ENCODE assay signal across 24 cellular contexts in the genomic region with DNA sequence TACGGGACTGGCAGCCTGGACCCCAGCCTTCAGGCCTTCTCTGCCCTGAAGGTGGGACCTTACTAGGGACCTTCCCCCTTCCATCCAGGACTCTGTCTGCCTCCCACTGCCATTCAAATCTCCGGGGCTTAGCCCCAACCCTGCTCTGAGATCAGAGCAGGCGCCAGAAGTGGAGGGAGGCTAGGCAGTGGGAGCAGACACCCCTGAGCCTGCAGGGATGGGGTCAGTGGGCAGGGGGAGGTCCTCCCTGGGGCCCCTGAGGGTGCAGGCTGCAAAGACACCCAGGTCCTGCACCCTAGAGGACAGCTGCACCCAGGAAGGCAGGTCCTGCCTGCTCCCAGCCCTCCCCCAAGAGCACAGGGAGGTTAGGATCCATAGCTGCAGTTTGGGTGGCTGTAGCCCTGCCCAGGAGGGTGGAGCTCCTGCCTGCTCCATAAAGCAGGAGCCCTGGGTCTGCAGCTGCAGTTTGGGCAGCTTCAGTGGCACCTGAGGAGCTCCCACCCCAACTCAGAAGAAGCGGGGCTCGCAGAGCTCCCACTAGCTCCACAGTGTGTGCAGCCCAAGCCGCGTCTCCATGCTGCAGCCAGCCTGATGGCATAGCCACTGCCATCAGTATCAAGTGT. TPM values are rescaled to one million over a fixed set of nuclear protein-coding genes. Genes with fewer than 3 reads are reported as not detected.
A peak's percentile ranks its signal among the peaks of the same experiment; 100 is the strongest.
DNase-seq lines count a peak whose midpoint lies in the region; ATAC-seq, FAIRE-seq and TF ChIP-seq lines count a peak whose summit lies in the region.
"Had no signal": no experiment of that assay in that cellular context is flagged by ENCODE, and none has a peak within 500 bp of the region (broad histone marks: within the 10 kb centered on the region; RNA-seq: fewer than 3 reads in every experiment).

No MANE protein-coding gene starts in this region.

- no peak for FAIRE-seq in A549 (lab: Jason Lieb, UNC)
- FAIRE-seq: D721Med, GM18507 had no signal

- no peak overlapping the region for H3K4ac ChIP-seq in mesenchymal stem cell (ENCODE audit: low read depth in 1 of 2, low read length in 2 of 2)

- H3K14ac ChIP-seq in mesenchymal stem cell (ENCODE audit: low read length in 2 of 2): no peak overlapping the region

- no peak for TF ChIP-seq RAD21 in A549 (conservative IDR thresholded peaks at IDR 0.05 in 1 of 2, IDR thresholded peaks at IDR 0.05 in 1 of 2)

- H4K8ac ChIP-seq in mesenchymal stem cell (ENCODE audit: low read length): no peak overlapping the region

- H2BK12ac ChIP-seq in mesenchymal stem cell (ENCODE audit: low read length in 2 of 2): no peak overlapping the region

- H3K79me1 ChIP-seq in mesenchymal stem cell (replicated peaks; ENCODE audit: low read length, poor library complexity, severe bottlenecking): no peaks in the 10 kb centered on the region

- H3K23ac ChIP-seq in mesenchymal stem cell (ENCODE audit: low read length in 2 of 2): no peak overlapping the region

- no peak overlapping the region for H3K4me3 ChIP-seq in A549
- no peak overlapping the region for H3K4me3 ChIP-seq in mesenchymal stem cell (ENCODE audit: insufficient read depth in 1 of 2, low read depth in 1 of 2, low read length in 2 of 2)
- no peak overlapping the region for H3K4me3 ChIP-seq in mucosa of descending colon
- H3K4me3 ChIP-seq in HAP-1: no peak overlapping the region
- H3K4me3 ChIP-seq in right atrium auricular region: no peak overlapping the region
- H3K4me3 ChIP-seq: BLaER1, Peyer's patch had no signal

- no peaks in the 10 kb centered on the region for H3K9me3 ChIP-seq in A549
- H3K9me3 ChIP-seq in mesenchymal stem cell (ENCODE audit: control insufficient read depth, low read length): no peaks in the 10 kb centered on the region
- no peaks in the 10 kb centered on the region for H3K9me3 ChIP-seq in mucosa of descending colon
- H3K9me3 ChIP-seq in HAP-1: no peaks in the 10 kb centered on the region
- no peaks in the 10 kb centered on the region for H3K9me3 ChIP-seq in right atrium auricular region
- H3K9me3 ChIP-seq: Peyer's patch had no signal

- peak; percentile 34 to 38; a peak in 2 of 6 replicates for ATAC-seq in A549
- peak; percentile 8 for ATAC-seq in foreskin keratinocyte
- ATAC-seq in mucosa of descending colon: no peak

- no peak overlapping the region for H2AK5ac ChIP-seq in mesenchymal stem cell (ENCODE audit: low read length, severe bottlenecking)

- no peak overlapping the region for H2BK5ac ChIP-seq in mesenchymal stem cell (ENCODE audit: low read depth, low read length, poor library complexity, severe bottlenecking)

- no peak for TF ChIP-seq EP300 in A549 (IDR thresholded peaks at IDR 0.05)

- DNase-seq in A549 (ENCODE audit: low read depth in 1 of 2, low spot score in 1 of 2): no peak
- no peak for DNase-seq in foreskin keratinocyte
- no peak for DNase-seq in mesenchymal stem cell
- DNase-seq in mucosa of descending colon: no peak
- DNase-seq in HAP-1 (ENCODE audit: low spot score in 2 of 2): no peak
- no peak for DNase-seq in right atrium auricular region (ENCODE audit: low spot score)
- no peak for DNase-seq in HT-29 (ENCODE audit: low spot score)
- DNase-seq: CD4-positive, alpha-beta T cell; H7; HFFc6; IMR-90; MM.1S; NCI-H1417; NCI-H1694; NCI-H2029 treated with DMSO at 0.1 percent for 48 hours; NCI-H2227 treated with DMSO at 0.1 percent for 48 hours; NCI-H69; Peyer's patch; SHP77 treated with DMSO at 0.1 percent for 48 hours had no signal

- POLR2A ChIA-PET in A549 (lab: Yijun Ruan, JAX): interaction anchor here (0.6 kb wide), 1 partner anchor 25 kb away, joined by 5 read pairs; no protein-coding TSS in a partner anchor

- 64% methylated on average over 3 of the region's 7 CpGs for WGBS in A549 (ENCODE audit: missing lambda C conversion rate)
- 93% methylated on average over 6 of the region's 7 CpGs for WGBS in mesenchymal stem cell

- intact Hi-C loops in mucosa of descending colon (cut with DNase I, micrococcal nuclease): no loop called here

- H3K27ac ChIP-seq in A549: no peak overlapping the region
- peak overlapping the region; percentile 73 for H3K27ac ChIP-seq in VCaP
- H3K27ac ChIP-seq in foreskin keratinocyte: no peak overlapping the region
- no peak overlapping the region for H3K27ac ChIP-seq in mesenchymal stem cell (ENCODE audit: low read length, poor library complexity, severe bottlenecking)
- H3K27ac ChIP-seq in right atrium auricular region: no peak overlapping the region
- H3K27ac ChIP-seq: BLaER1, KMS-11, Peyer's patch had no signal

- no peak overlapping the region for H2BK15ac ChIP-seq in mesenchymal stem cell (ENCODE audit: low read depth, poor library complexity, severe bottlenecking)

- in situ Hi-C loops in HAP-1 (cut with MboI; ENCODE audit: low sequenced_read_pairs): no loop called here

- no peak overlapping the region for H2AFZ ChIP-seq in mesenchymal stem cell (ENCODE audit: low read depth, low read length)

- H3K4me1 ChIP-seq in A549 (no peaks in the 10 kb centered on the region), foreskin keratinocyte (no peaks in the 10 kb centered on the region), mesenchymal stem cell (ENCODE audit: control insufficient read depth, insufficient read depth, low read depth, low read length) (no peaks in the 10 kb centered on the region), mucosa of descending colon (ENCODE audit: low read depth) (no peaks in the 10 kb centered on the region), HAP-1 (no peaks in the 10 kb centered on the region; the same call in 1 of the 2 replicates), right atrium auricular region (no peaks in the 10 kb centered on the region)
- H3K4me1 ChIP-seq: BLaER1, Peyer's patch had no signal

- H3K27me3 ChIP-seq in foreskin keratinocyte (peaks cover 2% of the 10 kb centered on the region), mesenchymal stem cell (ENCODE audit: control insufficient read depth in 1 of 2, insufficient read depth in 1 of 2, low read length in 2 of 2) (peaks cover 0 to 3% of the 10 kb centered on the region in 2 experiments), HAP-1 (ENCODE audit: low read depth) (no peaks in the 10 kb centered on the region), right atrium auricular region (no peaks in the 10 kb centered on the region)
- H3K27me3 ChIP-seq: BLaER1, Peyer's patch had no signal

- H3K9ac ChIP-seq in mesenchymal stem cell (ENCODE audit: low read length): no peak overlapping the region
- H3K9ac ChIP-seq: BLaER1, KMS-11 had no signal

- TF ChIP-seq CTCF in A549 (IDR thresholded peaks at IDR 0.05) (no peak), VCaP (conservative IDR thresholded peaks at IDR 0.05) (no peak), foreskin keratinocyte (conservative IDR thresholded peaks at IDR 0.05) (no peak), mucosa of descending colon (IDR thresholded peaks at IDR 0.05) (no peak), right atrium auricular region (IDR thresholded peaks at IDR 0.05) (no peak)

- H3K36me3 ChIP-seq in mesenchymal stem cell (ENCODE audit: control insufficient read depth in 1 of 2, insufficient read depth in 2 of 2, low read depth in 1 of 2, low read length in 2 of 2) (no peaks in the 10 kb centered on the region), mucosa of descending colon (ENCODE audit: low read depth) (no peaks in the 10 kb centered on the region), HAP-1 (replicated peaks) (no peaks in the 10 kb centered on the region), right atrium auricular region (no peaks in the 10 kb centered on the region)
- H3K36me3 ChIP-seq: BLaER1, Peyer's patch had no signal

- CTCF ChIA-PET in A549 (lab: Yijun Ruan, JAX): interaction anchor here (0.7 to 1.8 kb wide), 4 partner anchors 9 to 180 kb away, joined by 3 to 5 read pairs (median 4); partner anchors contain the start of gene RPL29

- no peak for TF ChIP-seq POLR2A in A549 (IDR thresholded peaks at IDR 0.05; ENCODE audit: low read length)

- no peak overlapping the region for H2BK120ac ChIP-seq in mesenchymal stem cell (ENCODE audit: low read depth, low read length)

- H3K4me2 ChIP-seq in A549 (no peak overlapping the region), mesenchymal stem cell (ENCODE audit: low read length, poor library complexity, severe bottlenecking) (no peak overlapping the region)
- H3K4me2 ChIP-seq: BLaER1, KMS-11 had no signal

- H3K18ac ChIP-seq in mesenchymal stem cell (ENCODE audit: low read depth in 1 of 2, low read length in 2 of 2): no peak overlapping the region

- H4K91ac ChIP-seq in mesenchymal stem cell (ENCODE audit: low read length): peak overlapping the region; percentile 39

TF ChIP-seq in A549, 52 proteins besides CTCF, POLR2A, EP300 and RAD21 (continues in another document):
- TF ChIP-seq RFX5 (IDR thresholded peaks at IDR 0.05) (no peak), HOXB13 (CRISPR knock-in tag; IDR thresholded peaks at IDR 0.05; ENCODE audit: low read depth) (no peak), ZC3H11A (IDR thresholded peaks at IDR 0.05) (no peak), CEBPB (IDR thresholded peaks at IDR 0.05) (no peak), NFE2L2 (conservative IDR thresholded peaks at IDR 0.05; ENCODE audit: low read length) (no peak), CBX2 (IDR thresholded peaks at IDR 0.05; ENCODE audit: borderline replicate concordance, low read depth) (no peak)

RNA-seq across cellular contexts. Expression of gene POC1A, which starts 8.1 kb away (rescaled TPM):
- polyA plus RNA-seq in A549 (2011; rRNA removed) (9.4 and 9.8 TPM in 2 replicates), A549 (2017; fragmentation: RNase III; extraction: RNeasy Plus Mini Kit Qiagen cat#74134 plus additional on column Dnase treatment) (13.8 to 14.9 TPM (median 14.1 TPM) in 3 replicates), foreskin keratinocyte (29.6 and 36.5 TPM in 2 replicates)
- 19.3 and 25.2 TPM in 2 replicates for polyA plus RNA-seq in A549 (2012; cell fraction: cytosol; rRNA removed)
- polyA plus RNA-seq in A549 (2012; cell fraction: nucleus; rRNA removed): 20.5 and 22.4 TPM in 2 replicates
- polyA minus RNA-seq in A549 (2011; rRNA and poly(A)+ RNA removed): 21.6 and 23.1 TPM in 2 replicates
- total RNA-seq in foreskin keratinocyte (21.9 and 26.6 TPM in 2 replicates), mucosa of descending colon (10 to 100 TPM in 1 of 3 donors, 1 to 10 TPM in 2; 2.9 to 12.1 (median 7.7) TPM), right atrium auricular region (under 1 TPM; 0.47 to 0.78 TPM)
- polyA plus RNA-seq in mesenchymal stem cell (2013, experiment 1 of 2): 2.7 TPM
- 2.4 TPM for polyA plus RNA-seq in mesenchymal stem cell (2013, experiment 2 of 2)
- total RNA-seq in HT-29 (2014; rRNA removed; shearing (Covaris generic)): 25.2 and 27.4 TPM in 2 replicates

RNA-seq across cellular contexts. Expression of gene ALAS1, which starts 35.6 kb away (rescaled TPM):
- polyA plus RNA-seq in A549 (2011; rRNA removed) (59.7 and 63.7 TPM in 2 replicates), A549 (2017; fragmentation: RNase III; extraction: RNeasy Plus Mini Kit Qiagen cat#74134 plus additional on column Dnase treatment) (50.5 to 56.8 TPM (median 53.9 TPM) in 3 replicates), foreskin keratinocyte (48.9 and 52.6 TPM in 2 replicates)
- polyA plus RNA-seq in A549 (2012; cell fraction: cytosol; rRNA removed): 69.1 and 77.6 TPM in 2 replicates
- polyA plus RNA-seq in A549 (2012; cell fraction: nucleus; rRNA removed): 108 and 109 TPM in 2 replicates
- polyA minus RNA-seq in A549 (2011; rRNA and poly(A)+ RNA removed): 48.5 and 50.9 TPM in 2 replicates
- total RNA-seq in foreskin keratinocyte (57.7 and 67.5 TPM in 2 replicates), mucosa of descending colon (100 to 1,000 TPM in 1 of 3 donors, 10 to 100 TPM in 2; 67.2 to 103 (median 94.6) TPM), right atrium auricular region (100 to 1,000 TPM in 1 of 2 donors, 10 to 100 TPM in 1; 69.7 to 103 TPM)
- polyA plus RNA-seq in mesenchymal stem cell (2013, experiment 1 of 2): 64.5 TPM
- 61.9 TPM for polyA plus RNA-seq in mesenchymal stem cell (2013, experiment 2 of 2)
- total RNA-seq in HT-29 (2014; rRNA removed; shearing (Covaris generic)): 31.5 and 34.4 TPM in 2 replicates
